ENCODE assay signal across 8 cellular contexts in the genomic region with DNA sequence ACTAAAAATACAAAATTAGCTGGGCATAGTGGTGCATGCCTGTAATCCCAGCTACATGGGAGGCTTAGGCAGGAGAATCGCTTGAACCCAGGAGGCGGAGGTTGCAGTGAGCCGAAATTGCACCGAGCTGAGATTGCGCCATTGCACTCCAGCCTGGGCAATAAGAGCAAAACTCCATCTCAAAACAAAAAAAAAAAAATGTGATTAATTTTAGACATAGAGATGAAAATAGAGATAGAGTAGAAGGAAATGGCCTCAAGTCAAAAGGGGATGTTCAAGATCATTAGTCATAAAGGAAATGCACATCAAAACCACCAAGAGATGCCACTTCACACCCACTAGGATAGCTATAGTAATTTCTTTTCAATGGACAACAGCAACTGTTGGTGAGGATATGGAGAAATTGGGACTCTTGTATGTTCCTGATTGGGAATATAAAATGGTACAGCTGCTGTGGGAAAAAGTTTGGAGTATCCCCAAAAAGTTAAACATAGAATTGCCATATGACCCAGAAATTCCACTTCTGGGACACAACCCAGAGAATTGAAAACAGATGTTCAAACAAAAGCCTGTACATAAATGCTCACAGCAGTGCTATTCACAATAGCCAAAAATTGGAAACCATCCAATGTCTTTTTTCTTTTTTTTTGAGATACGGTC. TPM values are rescaled to one million over a fixed set of nuclear protein-coding genes. Genes with fewer than 3 reads are reported as not detected.
DNase-seq lines count a peak whose midpoint lies in the region; ATAC-seq and TF ChIP-seq lines count a peak whose summit lies in the region.

No MANE protein-coding gene starts in this region.

- TF ChIP-seq CTCF in MCF 10A (IDR thresholded peaks at IDR 0.05; ENCODE audit: unreplicated experiment) (no peak), breast epithelium (IDR thresholded peaks at IDR 0.05) (no peak), tibial nerve (IDR thresholded peaks at IDR 0.05) (no peak)

- no peaks in the 10 kb centered on the region for H3K4me1 ChIP-seq in breast epithelium
- peaks cover 0 to 68% (median 19%) of the 10 kb centered on the region in 4 donors for H3K4me1 ChIP-seq in tibial nerve

- POLR2A ChIA-PET in MCF 10A (lab: Yijun Ruan, JAX): interaction anchor here (0.6 to 1.0 kb wide), 4 partner anchors 9 to 106 kb away, joined by 3 read pairs; no protein-coding TSS in a partner anchor

- peak; percentile 66 for DNase-seq in MCF 10A (ENCODE audit: unreplicated experiment)
- DNase-seq in breast epithelium (ENCODE audit: low spot score in 2 of 2): no peak
- peak; percentile 78 for DNase-seq in SIG-M5 (lab: John Stamatoyannopoulos, UW)
- DNase-seq in Right ventricle myocardium superior: no peak
- DNase-seq in tibial nerve (ENCODE audit: low spot score in 2 of 2): no peak
- no peak for DNase-seq in RKO (ENCODE audit: low spot score)
- no peak for DNase-seq in stimulated activated CD8-positive, alpha-beta memory T cell treated with anti-CD3 and anti-CD28 coated beads, Interleukin-4, amount 100 ng/mL, for 48 hours
- DNase-seq in activated CD4-positive, alpha-beta T cell treated with anti-CD3 and anti-CD28 coated beads for 1 hour: no peak

- H3K4me1 Mint-ChIP-seq in MCF 10A (ENCODE audit: insufficient read depth, unreplicated experiment): peaks cover 11% of the 10 kb centered on the region

- intact Hi-C loops in MCF 10A (cut with micrococcal nuclease) (no loop called here), breast epithelium (cut with DNase I; ENCODE audit: low total_unique reads) (no loop called here), Right ventricle myocardium superior (cut with DNase I) (no loop called here)

- no peaks in the 10 kb centered on the region for H3K27me3 Mint-ChIP-seq in MCF 10A (ENCODE audit: insufficient read depth, unreplicated experiment)

- H3K9me3 Mint-ChIP-seq in MCF 10A (ENCODE audit: unreplicated experiment): no peaks in the 10 kb centered on the region

- H3K4me3 ChIP-seq in breast epithelium: no peak overlapping the region
- H3K4me3 ChIP-seq in tibial nerve: no peak overlapping the region

- ATAC-seq in Right ventricle myocardium superior (ENCODE audit: poor library complexity): peak; percentile 38

- WGBS in tibial nerve, 2 donors: 47 to 53% methylated on average over 6 of the region's 6 CpGs

- TF ChIP-seq POLR2A in breast epithelium (IDR thresholded peaks at IDR 0.05): no peak
- TF ChIP-seq POLR2A in tibial nerve (IDR thresholded peaks at IDR 0.05): no peak

- peaks cover 8% of the 10 kb centered on the region for H3K36me3 Mint-ChIP-seq in MCF 10A (ENCODE audit: insufficient read depth, unreplicated experiment)

- BruUV-seq in MCF 10A (replicated peaks; lab: Mats Ljungman, UMichigan): no TSS peak

- TF ChIP-seq EP300 in tibial nerve (IDR thresholded peaks at IDR 0.05): peak in 1 of 2 donors; percentile 43

- no peak overlapping the region for H3K27ac Mint-ChIP-seq in MCF 10A (ENCODE audit: low read depth, unreplicated experiment)

- CTCF ChIA-PET in MCF 10A (lab: Yijun Ruan, JAX): interaction anchor here (0.6 to 1.0 kb wide), 4 partner anchors 86 to 251 kb away, joined by 3 to 4 read pairs (median 4); no protein-coding TSS in a partner anchor

- H3K27ac ChIP-seq in breast epithelium: peak overlapping the region in 1 of 2 donors; percentile 40
- peak overlapping the region in 3 of 4 donors; percentile 19 to 62 (median 61) for H3K27ac ChIP-seq in tibial nerve

- H3K4me3 Mint-ChIP-seq in MCF 10A (ENCODE audit: unreplicated experiment): no peak overlapping the region

- H3K36me3 ChIP-seq in breast epithelium (no peaks in the 10 kb centered on the region), tibial nerve (no peaks in the 10 kb centered on the region)

- no peaks in the 10 kb centered on the region for H3K27me3 ChIP-seq in breast epithelium
- no peaks in the 10 kb centered on the region for H3K27me3 ChIP-seq in tibial nerve

- H3K9me3 ChIP-seq in breast epithelium (no peaks in the 10 kb centered on the region), tibial nerve (no peaks in the 10 kb centered on the region)

RNA-seq across cellular contexts. Expression of gene ABHD2, which starts 55.4 kb away (rescaled TPM):
- total RNA-seq in MCF 10A (2022) (47.7 and 55.9 TPM in 2 replicates), breast epithelium (10 to 100 TPM; 76.7 to 91.2 (median 80.3) TPM), Right ventricle myocardium superior (59.4 TPM), tibial nerve (10 to 100 TPM; 29.7 to 48.1 (median 35.9) TPM)

Comparison
In these comparisons a context has a peak if more than half of its experiments do, and no peak if none do; other contexts are left out.
1. DNase-seq: peak in MCF 10A (single experiment) and SIG-M5 (single experiment); none in breast epithelium (0 of 2), Right ventricle myocardium superior (single experiment), tibial nerve (0 of 2), RKO (single experiment), stimulated activated CD8-positive, alpha-beta memory T cell treated with anti-CD3 and anti-CD28 coated beads, Interleukin-4, amount 100 ng/mL, for 48 hours (single experiment) and activated CD4-positive, alpha-beta T cell treated with anti-CD3 and anti-CD28 coated beads for 1 hour (single experiment).